In genomic region chr2:69643602-69644505, GRCh38 we compare ENCODE assay signal across 1 cellular context.
A peak's percentile ranks its signal among the peaks of the same experiment; 100 is the strongest.
TF ChIP-seq lines count a peak whose summit lies in the region.

Gene AAK1, minus strand, starts transcription at chr2:69643739. Its CDS starts 699 bp downstream, at chr2:69643040.

TF ChIP-seq in HepG2, 621 proteins besides CTCF, POLR2A, EP300 and RAD21 (continued from another document and continues in another):
- TF ChIP-seq ARID5B (CRISPR knock-in tag; IDR thresholded peaks at IDR 0.05) (peak; percentile 33; the same call in 1 of the 2 replicates), PRDM10 (CRISPR knock-in tag; IDR thresholded peaks at IDR 0.05; ENCODE audit: low read depth) (peak; percentile 43; the same call in 1 of the 2 replicates), KLF15 (CRISPR knock-in tag; IDR thresholded peaks at IDR 0.05; ENCODE audit: borderline replicate concordance) (no peak), SAFB2 (CRISPR knock-in tag; IDR thresholded peaks at IDR 0.05; ENCODE audit: borderline replicate concordance, low read depth) (0 out of 2 replicates have a peak, but pooled peaks have one; percentile 48), ZNF205 (CRISPR knock-in tag; IDR thresholded peaks at IDR 0.05) (no peak), ZBTB4 (CRISPR knock-in tag; IDR thresholded peaks at IDR 0.05; ENCODE audit: borderline replicate concordance) (no peak), GLI4 (CRISPR knock-in tag; IDR thresholded peaks at IDR 0.05; ENCODE audit: borderline replicate concordance) (peak; percentile 66; the same call in 1 of the 2 replicates), SMAD3 (CRISPR knock-in tag; IDR thresholded peaks at IDR 0.05) (no peak; the same call in 1 of the 2 replicates), MEIS1 (CRISPR knock-in tag; IDR thresholded peaks at IDR 0.05; ENCODE audit: borderline replicate concordance) (peak; percentile 86; the same call in 1 of the 2 replicates), CBX5 (CRISPR knock-in tag; IDR thresholded peaks at IDR 0.05; ENCODE audit: borderline replicate concordance) (no peak), ZNF720 (CRISPR knock-in tag; IDR thresholded peaks at IDR 0.05) (no peak), ZNF280B (CRISPR knock-in tag; IDR thresholded peaks at IDR 0.05; ENCODE audit: borderline replicate concordance) (0 out of 2 replicates have a peak, but pooled peaks have one; percentile 12), JUND (CRISPR knock-in tag; IDR thresholded peaks at IDR 0.05) (no peak; the same call in 1 of the 2 replicates), ZNF773 (CRISPR knock-in tag; IDR thresholded peaks at IDR 0.05; ENCODE audit: borderline replicate concordance) (peak; percentile 76; the same call in 1 of the 2 replicates), KDM4B (CRISPR knock-in tag; IDR thresholded peaks at IDR 0.05) (no peak), BCL3 (CRISPR knock-in tag; IDR thresholded peaks at IDR 0.05) (peak; percentile 95), ZNF296 (CRISPR knock-in tag; conservative IDR thresholded peaks at IDR 0.05) (peak; percentile 74; the same call in 1 of the 2 replicates), ZNF841 (CRISPR knock-in tag; IDR thresholded peaks at IDR 0.05; ENCODE audit: borderline replicate concordance) (peak; percentile 48; the same call in 1 of the 2 replicates), ZZZ3 (CRISPR knock-in tag; IDR thresholded peaks at IDR 0.05; ENCODE audit: borderline replicate concordance) (peak; percentile 70; the same call in 1 of the 2 replicates), KLF12 (CRISPR knock-in tag; IDR thresholded peaks at IDR 0.05; ENCODE audit: borderline replicate concordance) (peak; percentile 88), ZNF607 (CRISPR knock-in tag; IDR thresholded peaks at IDR 0.05; ENCODE audit: borderline replicate concordance) (peak; percentile 27; the same call in 1 of the 2 replicates), EHMT2 (IDR thresholded peaks at IDR 0.05; ENCODE audit: borderline replicate concordance, low read depth, low read length) (no peak), ZNF580 (CRISPR knock-in tag; IDR thresholded peaks at IDR 0.05; ENCODE audit: borderline replicate concordance, low read depth) (no peak; the same call in 1 of the 2 replicates), HNRNPK (IDR thresholded peaks at IDR 0.05; ENCODE audit: low read depth, low read length, poor library complexity, severe bottlenecking) (peak; percentile 89), ELF4 (CRISPR knock-in tag; IDR thresholded peaks at IDR 0.05; ENCODE audit: borderline replicate concordance) (peak; percentile 98), ATF3 (CRISPR knock-in tag; IDR thresholded peaks at IDR 0.05) (no peak), KAT2B (IDR thresholded peaks at IDR 0.05; ENCODE audit: borderline replicate concordance, low read depth, low read length) (no peak), MXD4 (CRISPR knock-in tag; IDR thresholded peaks at IDR 0.05) (0 out of 2 replicates have a peak, but pooled peaks have one; percentile 57), IRF1 (CRISPR knock-in tag; IDR thresholded peaks at IDR 0.05; ENCODE audit: low read depth) (no peak), MIXL1 (CRISPR knock-in tag; IDR thresholded peaks at IDR 0.05) (no peak), SIN3B (IDR thresholded peaks at IDR 0.05; ENCODE audit: low read length) (peak; percentile 62), ZNF678 (CRISPR knock-in tag; IDR thresholded peaks at IDR 0.05) (no peak), ZHX2 (IDR thresholded peaks at IDR 0.05; ENCODE audit: low read depth) (no peak; the same call in 1 of the 2 replicates), ZHX2 (CRISPR knock-in tag; IDR thresholded peaks at IDR 0.05; ENCODE audit: borderline replicate concordance) (no peak), NFRKB (IDR thresholded peaks at IDR 0.05) (no peak), CREM (IDR thresholded peaks at IDR 0.05) (peak; percentile 78), CREM (CRISPR knock-in tag; IDR thresholded peaks at IDR 0.05) (no peak)
